ENCODE assay signal across 1 cellular context in genomic region chr1:111139956-111140679, GRCh38.
TF ChIP-seq lines count a peak whose summit lies in the region.

CEPT1 (plus strand) TSS chr1:111140223; CDS start chr1:111147715, 7,492 bp downstream.
DRAM2 (minus strand) TSS chr1:111140093; CDS start chr1:111131554, 8,539 bp downstream.

TF ChIP-seq in HepG2, 621 proteins besides CTCF, POLR2A, EP300 and RAD21 (continued from another document and continues in another):
- TF ChIP-seq, protein P1, sequence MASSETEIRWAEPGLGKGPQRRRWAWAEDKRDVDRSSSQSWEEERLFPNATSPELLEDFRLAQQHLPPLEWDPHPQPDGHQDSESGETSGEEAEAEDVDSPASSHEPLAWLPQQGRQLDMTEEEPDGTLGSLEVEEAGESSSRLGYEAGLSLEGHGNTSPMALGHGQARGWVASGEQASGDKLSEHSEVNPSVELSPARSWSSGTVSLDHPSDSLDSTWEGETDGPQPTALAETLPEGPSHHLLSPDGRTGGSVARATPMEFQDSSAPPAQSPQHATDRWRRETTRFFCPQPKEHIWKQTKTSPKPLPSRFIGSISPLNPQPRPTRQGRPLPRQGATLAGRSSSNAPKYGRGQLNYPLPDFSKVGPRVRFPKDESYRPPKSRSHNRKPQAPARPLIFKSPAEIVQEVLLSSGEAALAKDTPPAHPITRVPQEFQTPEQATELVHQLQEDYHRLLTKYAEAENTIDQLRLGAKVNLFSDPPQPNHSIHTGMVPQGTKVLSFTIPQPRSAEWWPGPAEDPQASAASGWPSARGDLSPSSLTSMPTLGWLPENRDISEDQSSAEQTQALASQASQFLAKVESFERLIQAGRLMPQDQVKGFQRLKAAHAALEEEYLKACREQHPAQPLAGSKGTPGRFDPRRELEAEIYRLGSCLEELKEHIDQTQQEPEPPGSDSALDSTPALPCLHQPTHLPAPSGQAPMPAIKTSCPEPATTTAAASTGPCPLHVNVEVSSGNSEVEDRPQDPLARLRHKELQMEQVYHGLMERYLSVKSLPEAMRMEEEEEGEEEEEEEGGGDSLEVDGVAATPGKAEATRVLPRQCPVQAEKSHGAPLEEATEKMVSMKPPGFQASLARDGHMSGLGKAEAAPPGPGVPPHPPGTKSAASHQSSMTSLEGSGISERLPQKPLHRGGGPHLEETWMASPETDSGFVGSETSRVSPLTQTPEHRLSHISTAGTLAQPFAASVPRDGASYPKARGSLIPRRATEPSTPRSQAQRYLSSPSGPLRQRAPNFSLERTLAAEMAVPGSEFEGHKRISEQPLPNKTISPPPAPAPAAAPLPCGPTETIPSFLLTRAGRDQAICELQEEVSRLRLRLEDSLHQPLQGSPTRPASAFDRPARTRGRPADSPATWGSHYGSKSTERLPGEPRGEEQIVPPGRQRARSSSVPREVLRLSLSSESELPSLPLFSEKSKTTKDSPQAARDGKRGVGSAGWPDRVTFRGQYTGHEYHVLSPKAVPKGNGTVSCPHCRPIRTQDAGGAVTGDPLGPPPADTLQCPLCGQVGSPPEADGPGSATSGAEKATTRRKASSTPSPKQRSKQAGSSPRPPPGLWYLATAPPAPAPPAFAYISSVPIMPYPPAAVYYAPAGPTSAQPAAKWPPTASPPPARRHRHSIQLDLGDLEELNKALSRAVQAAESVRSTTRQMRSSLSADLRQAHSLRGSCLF (CRISPR knock-in tag; IDR thresholded peaks at IDR 0.05; ENCODE audit: borderline replicate concordance): no peak
- TF ChIP-seq SP2 (CRISPR knock-in tag; IDR thresholded peaks at IDR 0.05): no peak; the same call in 1 of the 2 replicates
- TF ChIP-seq ZNF670 (CRISPR knock-in tag; IDR thresholded peaks at IDR 0.05; ENCODE audit: borderline replicate concordance): peak; percentile 92
- peak; percentile 84; the same call in 1 of the 2 replicates for TF ChIP-seq ZNF891 (CRISPR knock-in tag; IDR thresholded peaks at IDR 0.05)
- no peak for TF ChIP-seq MBD4 (IDR thresholded peaks at IDR 0.05; ENCODE audit: borderline replicate concordance, low read length)
- TF ChIP-seq ZNF138 (CRISPR knock-in tag; IDR thresholded peaks at IDR 0.05; ENCODE audit: low read depth): peak; percentile 41; the same call in 1 of the 2 replicates
- TF ChIP-seq ZNF34 (CRISPR knock-in tag; IDR thresholded peaks at IDR 0.05; ENCODE audit: borderline replicate concordance): no peak
- peak; percentile 8; the same call in 1 of the 2 replicates for TF ChIP-seq ZNF12 (CRISPR knock-in tag; IDR thresholded peaks at IDR 0.05)
- no peak for TF ChIP-seq MIXL1 (CRISPR knock-in tag; IDR thresholded peaks at IDR 0.05)
- peak; percentile 50 for TF ChIP-seq ARNT2 (CRISPR knock-in tag; IDR thresholded peaks at IDR 0.05; ENCODE audit: low read depth)
- TF ChIP-seq KLF13 (CRISPR knock-in tag; IDR thresholded peaks at IDR 0.05): 0 out of 2 replicates have a peak, but pooled peaks have one; percentile 29
- peak; percentile 89; the same call in 1 of the 2 replicates for TF ChIP-seq CCDC6 (CRISPR knock-in tag; IDR thresholded peaks at IDR 0.05)
- TF ChIP-seq TBX3 (IDR thresholded peaks at IDR 0.05; ENCODE audit: borderline replicate concordance): no peak
- TF ChIP-seq ZNF572 (CRISPR knock-in tag; IDR thresholded peaks at IDR 0.05): peak; percentile 45; the same call in 1 of the 2 replicates
- TF ChIP-seq DMAP1 (CRISPR knock-in tag; IDR thresholded peaks at IDR 0.05): peak; percentile 80
- TF ChIP-seq SIN3B (IDR thresholded peaks at IDR 0.05; ENCODE audit: low read length): peak; percentile 34; the same call in 1 of the 2 replicates
- TF ChIP-seq FLYWCH1 (CRISPR knock-in tag; IDR thresholded peaks at IDR 0.05): peak; percentile 59; the same call in 1 of the 2 replicates
- no peak for TF ChIP-seq ZSCAN29 (CRISPR knock-in tag; conservative IDR thresholded peaks at IDR 0.05)
- TF ChIP-seq, protein P2, sequence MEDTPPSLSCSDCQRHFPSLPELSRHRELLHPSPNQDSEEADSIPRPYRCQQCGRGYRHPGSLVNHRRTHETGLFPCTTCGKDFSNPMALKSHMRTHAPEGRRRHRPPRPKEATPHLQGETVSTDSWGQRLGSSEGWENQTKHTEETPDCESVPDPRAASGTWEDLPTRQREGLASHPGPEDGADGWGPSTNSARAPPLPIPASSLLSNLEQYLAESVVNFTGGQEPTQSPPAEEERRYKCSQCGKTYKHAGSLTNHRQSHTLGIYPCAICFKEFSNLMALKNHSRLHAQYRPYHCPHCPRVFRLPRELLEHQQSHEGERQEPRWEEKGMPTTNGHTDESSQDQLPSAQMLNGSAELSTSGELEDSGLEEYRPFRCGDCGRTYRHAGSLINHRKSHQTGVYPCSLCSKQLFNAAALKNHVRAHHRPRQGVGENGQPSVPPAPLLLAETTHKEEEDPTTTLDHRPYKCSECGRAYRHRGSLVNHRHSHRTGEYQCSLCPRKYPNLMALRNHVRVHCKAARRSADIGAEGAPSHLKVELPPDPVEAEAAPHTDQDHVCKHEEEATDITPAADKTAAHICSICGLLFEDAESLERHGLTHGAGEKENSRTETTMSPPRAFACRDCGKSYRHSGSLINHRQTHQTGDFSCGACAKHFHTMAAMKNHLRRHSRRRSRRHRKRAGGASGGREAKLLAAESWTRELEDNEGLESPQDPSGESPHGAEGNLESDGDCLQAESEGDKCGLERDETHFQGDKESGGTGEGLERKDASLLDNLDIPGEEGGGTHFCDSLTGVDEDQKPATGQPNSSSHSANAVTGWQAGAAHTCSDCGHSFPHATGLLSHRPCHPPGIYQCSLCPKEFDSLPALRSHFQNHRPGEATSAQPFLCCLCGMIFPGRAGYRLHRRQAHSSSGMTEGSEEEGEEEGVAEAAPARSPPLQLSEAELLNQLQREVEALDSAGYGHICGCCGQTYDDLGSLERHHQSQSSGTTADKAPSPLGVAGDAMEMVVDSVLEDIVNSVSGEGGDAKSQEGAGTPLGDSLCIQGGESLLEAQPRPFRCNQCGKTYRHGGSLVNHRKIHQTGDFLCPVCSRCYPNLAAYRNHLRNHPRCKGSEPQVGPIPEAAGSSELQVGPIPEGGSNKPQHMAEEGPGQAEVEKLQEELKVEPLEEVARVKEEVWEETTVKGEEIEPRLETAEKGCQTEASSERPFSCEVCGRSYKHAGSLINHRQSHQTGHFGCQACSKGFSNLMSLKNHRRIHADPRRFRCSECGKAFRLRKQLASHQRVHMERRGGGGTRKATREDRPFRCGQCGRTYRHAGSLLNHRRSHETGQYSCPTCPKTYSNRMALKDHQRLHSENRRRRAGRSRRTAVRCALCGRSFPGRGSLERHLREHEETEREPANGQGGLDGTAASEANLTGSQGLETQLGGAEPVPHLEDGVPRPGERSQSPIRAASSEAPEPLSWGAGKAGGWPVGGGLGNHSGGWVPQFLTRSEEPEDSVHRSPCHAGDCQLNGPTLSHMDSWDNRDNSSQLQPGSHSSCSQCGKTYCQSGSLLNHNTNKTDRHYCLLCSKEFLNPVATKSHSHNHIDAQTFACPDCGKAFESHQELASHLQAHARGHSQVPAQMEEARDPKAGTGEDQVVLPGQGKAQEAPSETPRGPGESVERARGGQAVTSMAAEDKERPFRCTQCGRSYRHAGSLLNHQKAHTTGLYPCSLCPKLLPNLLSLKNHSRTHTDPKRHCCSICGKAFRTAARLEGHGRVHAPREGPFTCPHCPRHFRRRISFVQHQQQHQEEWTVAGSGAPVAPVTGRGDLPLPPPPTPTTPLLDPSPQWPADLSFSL (CRISPR knock-in tag; IDR thresholded peaks at IDR 0.05): 0 out of 2 replicates have a peak, but pooled peaks have one; percentile 17
- TF ChIP-seq ZNF83 (CRISPR knock-in tag; IDR thresholded peaks at IDR 0.05; ENCODE audit: borderline replicate concordance): no peak
- no peak for TF ChIP-seq TGIF2 (CRISPR knock-in tag; IDR thresholded peaks at IDR 0.05)
- TF ChIP-seq SMC3 (IDR thresholded peaks at IDR 0.05; ENCODE audit: low read length): no peak
- no peak for TF ChIP-seq ZNF569 (CRISPR knock-in tag; IDR thresholded peaks at IDR 0.05; ENCODE audit: borderline replicate concordance)
- no peak for TF ChIP-seq CHD4 (IDR thresholded peaks at IDR 0.05; ENCODE audit: borderline replicate concordance, low read length)
- no peak; the same call in 1 of the 2 replicates for TF ChIP-seq ERF (CRISPR knock-in tag; IDR thresholded peaks at IDR 0.05)
- TF ChIP-seq EZH2 (conservative IDR thresholded peaks at IDR 0.05; ENCODE audit: low read depth, low read length): no peak
- peak; percentile 94 for TF ChIP-seq RBFOX2 (IDR thresholded peaks at IDR 0.05; ENCODE audit: low read depth, low read length)
- no peak for TF ChIP-seq FOXA1 (IDR thresholded peaks at IDR 0.05)
- TF ChIP-seq FOXA1 (CRISPR knock-in tag; IDR thresholded peaks at IDR 0.05): no peak
- TF ChIP-seq, protein P3, sequence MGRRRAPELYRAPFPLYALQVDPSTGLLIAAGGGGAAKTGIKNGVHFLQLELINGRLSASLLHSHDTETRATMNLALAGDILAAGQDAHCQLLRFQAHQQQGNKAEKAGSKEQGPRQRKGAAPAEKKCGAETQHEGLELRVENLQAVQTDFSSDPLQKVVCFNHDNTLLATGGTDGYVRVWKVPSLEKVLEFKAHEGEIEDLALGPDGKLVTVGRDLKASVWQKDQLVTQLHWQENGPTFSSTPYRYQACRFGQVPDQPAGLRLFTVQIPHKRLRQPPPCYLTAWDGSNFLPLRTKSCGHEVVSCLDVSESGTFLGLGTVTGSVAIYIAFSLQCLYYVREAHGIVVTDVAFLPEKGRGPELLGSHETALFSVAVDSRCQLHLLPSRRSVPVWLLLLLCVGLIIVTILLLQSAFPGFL (CRISPR knock-in tag; IDR thresholded peaks at IDR 0.05): no peak
- peak; percentile 42; the same call in 1 of the 2 replicates for TF ChIP-seq REPIN1 (CRISPR knock-in tag; IDR thresholded peaks at IDR 0.05; ENCODE audit: borderline replicate concordance, low read depth)
- TF ChIP-seq SMAD3 (CRISPR knock-in tag; IDR thresholded peaks at IDR 0.05): peak; percentile 63; the same call in 1 of the 2 replicates
- TF ChIP-seq MEF2D (CRISPR knock-in tag; IDR thresholded peaks at IDR 0.05): peak; percentile 52; the same call in 1 of the 2 replicates
- TF ChIP-seq GFI1 (CRISPR knock-in tag; IDR thresholded peaks at IDR 0.05; ENCODE audit: borderline replicate concordance): peak; percentile 33
- TF ChIP-seq ZNF431 (CRISPR knock-in tag; IDR thresholded peaks at IDR 0.05; ENCODE audit: borderline replicate concordance, low read depth): 0 out of 2 replicates have a peak, but pooled peaks have one; percentile 32
- peak; percentile 61; the same call in 1 of the 2 replicates for TF ChIP-seq ZFP82 (CRISPR knock-in tag; IDR thresholded peaks at IDR 0.05; ENCODE audit: borderline replicate concordance)
- 0 out of 2 replicates have a peak, but pooled peaks have one; percentile 72 for TF ChIP-seq KAT7 (CRISPR knock-in tag; IDR thresholded peaks at IDR 0.05; ENCODE audit: borderline replicate concordance)
- no peak for TF ChIP-seq ZXDC (CRISPR knock-in tag; IDR thresholded peaks at IDR 0.05)
- no peak for TF ChIP-seq ZFP36L2 (CRISPR knock-in tag; IDR thresholded peaks at IDR 0.05)
- TF ChIP-seq, protein P4, sequence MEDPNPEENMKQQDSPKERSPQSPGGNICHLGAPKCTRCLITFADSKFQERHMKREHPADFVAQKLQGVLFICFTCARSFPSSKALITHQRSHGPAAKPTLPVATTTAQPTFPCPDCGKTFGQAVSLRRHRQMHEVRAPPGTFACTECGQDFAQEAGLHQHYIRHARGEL (CRISPR knock-in tag; IDR thresholded peaks at IDR 0.05): 0 out of 2 replicates have a peak, but pooled peaks have one; percentile 34
- TF ChIP-seq ZNF792 (CRISPR knock-in tag; IDR thresholded peaks at IDR 0.05): no peak
- peak; percentile 2; the same call in 1 of the 2 replicates for TF ChIP-seq STAG1 (CRISPR knock-in tag; IDR thresholded peaks at IDR 0.05)
- TF ChIP-seq ZNF337 (CRISPR knock-in tag; IDR thresholded peaks at IDR 0.05; ENCODE audit: borderline replicate concordance, low read depth): peak; percentile 59; the same call in 1 of the 2 replicates
- TF ChIP-seq, protein P5, sequence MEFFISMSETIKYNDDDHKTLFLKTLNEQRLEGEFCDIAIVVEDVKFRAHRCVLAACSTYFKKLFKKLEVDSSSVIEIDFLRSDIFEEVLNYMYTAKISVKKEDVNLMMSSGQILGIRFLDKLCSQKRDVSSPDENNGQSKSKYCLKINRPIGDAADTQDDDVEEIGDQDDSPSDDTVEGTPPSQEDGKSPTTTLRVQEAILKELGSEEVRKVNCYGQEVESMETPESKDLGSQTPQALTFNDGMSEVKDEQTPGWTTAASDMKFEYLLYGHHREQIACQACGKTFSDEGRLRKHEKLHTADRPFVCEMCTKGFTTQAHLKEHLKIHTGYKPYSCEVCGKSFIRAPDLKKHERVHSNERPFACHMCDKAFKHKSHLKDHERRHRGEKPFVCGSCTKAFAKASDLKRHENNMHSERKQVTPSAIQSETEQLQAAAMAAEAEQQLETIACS (CRISPR knock-in tag; IDR thresholded peaks at IDR 0.05): peak; percentile 99
- TF ChIP-seq MAFK (conservative IDR thresholded peaks at IDR 0.05 in 1 of 2, IDR thresholded peaks at IDR 0.05 in 1 of 2; ENCODE audit: low read length in 2 of 2): no peak
- no peak for TF ChIP-seq ZMYM2 (CRISPR knock-in tag; IDR thresholded peaks at IDR 0.05)
- TF ChIP-seq ZNF180 (CRISPR knock-in tag; IDR thresholded peaks at IDR 0.05; ENCODE audit: borderline replicate concordance, low read depth): no peak
- no peak for TF ChIP-seq RFX1 (IDR thresholded peaks at IDR 0.05)
- TF ChIP-seq CREB1 (IDR thresholded peaks at IDR 0.05): no peak
- TF ChIP-seq CREB1 (CRISPR knock-in tag; IDR thresholded peaks at IDR 0.05): no peak
- TF ChIP-seq TIGD3 (CRISPR knock-in tag; IDR thresholded peaks at IDR 0.05; ENCODE audit: borderline replicate concordance): no peak
